ENCODE assay signal across 33 cellular contexts in the genomic region with DNA sequence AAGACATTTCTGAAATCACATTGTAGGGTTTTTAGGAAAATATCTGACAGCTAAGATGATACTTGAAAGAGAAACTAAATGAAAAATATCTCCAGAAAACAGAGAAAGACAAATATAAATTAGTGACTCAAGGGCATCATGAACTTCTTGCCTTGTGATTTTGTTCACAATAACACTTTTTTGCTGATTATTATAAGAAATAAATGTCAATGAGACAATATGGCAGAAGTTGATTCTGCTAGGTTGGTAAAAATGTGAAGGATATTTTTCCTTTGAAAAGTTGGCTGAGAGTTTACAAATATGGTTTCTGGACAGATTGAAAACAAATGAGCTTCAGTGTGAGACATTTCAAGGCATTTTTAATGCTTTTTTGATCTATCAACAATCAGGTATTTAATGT.
"Had no signal": no experiment of that assay in that cellular context is flagged by ENCODE, and none has a peak within 500 bp of the region (broad histone marks: within the 10 kb centered on the region; RNA-seq: fewer than 3 reads in every experiment).

No MANE protein-coding gene starts in this region.

- H3K9me3 ChIP-seq: MG63 had no signal

- H3K36me3 ChIP-seq: MG63 had no signal

- H3K27ac ChIP-seq: PC-9, RWPE1 had no signal

- H3K4me3 ChIP-seq: MG63, PC-9 had no signal

- H3K4me1 Mint-ChIP-seq: activated CD4-positive, alpha-beta T cell treated with anti-CD3 and anti-CD28 coated beads, Interleukin-2, amount 10 ng/mL, durations not matched to agents 24 days and 14 days; activated naive CD4-positive, alpha-beta T cell treated with anti-CD3 and anti-CD28 coated beads, Interleukin-2, amount 50 U/mL, for 24 hours; activated naive CD8-positive, alpha-beta T cell treated with anti-CD3 and anti-CD28 coated beads, Interleukin-2, amount 10 ng/mL, durations not matched to agents 7 days and 5 days; brain had no signal

- ATAC-seq: activated CD8-positive, alpha-beta T cell treated with anti-CD3 and anti-CD28 coated beads for 36 hours; Right ventricle myocardium inferior had no signal

- FAIRE-seq: astrocyte, bronchial epithelial cell had no signal

- H3K4me3 Mint-ChIP-seq: activated CD4-positive, alpha-beta T cell treated with anti-CD3 and anti-CD28 coated beads, Interleukin-2, amount 10 ng/mL, durations not matched to agents 24 days and 14 days; activated CD8-positive, alpha-beta T cell treated with anti-CD3 and anti-CD28 coated beads for 36 hours; activated naive CD4-positive, alpha-beta T cell treated with anti-CD3 and anti-CD28 coated beads, Interleukin-2, amount 50 U/mL, for 24 hours; activated naive CD8-positive, alpha-beta T cell treated with anti-CD3 and anti-CD28 coated beads, Interleukin-2, amount 10 ng/mL, durations not matched to agents 7 days and 5 days; activated T-cell treated with anti-CD3 and anti-CD28 coated beads, Interleukin-2, amount 50 U/mL, for 24 hours; brain had no signal

- H3K27me3 Mint-ChIP-seq: activated CD4-positive, alpha-beta T cell treated with anti-CD3 and anti-CD28 coated beads, Interleukin-2, amount 10 ng/mL, durations not matched to agents 24 days and 14 days; activated CD8-positive, alpha-beta T cell treated with anti-CD3 and anti-CD28 coated beads for 36 hours; activated naive CD4-positive, alpha-beta T cell treated with anti-CD3 and anti-CD28 coated beads, Interleukin-2, amount 50 U/mL, for 24 hours; activated naive CD8-positive, alpha-beta T cell treated with anti-CD3 and anti-CD28 coated beads, Interleukin-2, amount 10 ng/mL, durations not matched to agents 7 days and 5 days; activated T-cell treated with anti-CD3 and anti-CD28 coated beads, Interleukin-2, amount 50 U/mL, for 24 hours; brain had no signal

- DNase-seq: activated CD4-positive, alpha-beta T cell treated with anti-CD3 and anti-CD28 coated beads, Interleukin-2, amount 10 ng/mL, durations not matched to agents 24 days and 14 days; activated CD4-positive, alpha-beta T cell treated with anti-CD3 and anti-CD28 coated beads, Interleukin-2, amount 50 U/mL, for 4 hours; activated CD8-positive, alpha-beta T cell treated with anti-CD3 and anti-CD28 coated beads for 36 hours; activated gamma-delta T cell; activated naive CD4-positive, alpha-beta T cell treated with Interleukin-2 at 50 U/mL for 16 hours; activated naive CD8-positive, alpha-beta T cell treated with anti-CD3 and anti-CD28 coated beads, Interleukin-2, amount 10 ng/mL, durations not matched to agents 7 days and 5 days; activated T-cell treated with anti-CD3 and anti-CD28 coated beads, Interleukin-2, amount 50 U/mL, for 24 hours; caudate nucleus; cerebellar nuclear complex; Kasumi-1; MG63; NCI-H1048; NCI-H1105 treated with DMSO at 0.1 percent for 48 hours; NCI-H1436 treated with DMSO at 0.1 percent for 48 hours; NCI-H1694 treated with DMSO at 0.1 percent for 48 hours; NCI-H2029; NCI-H345; NCI-H510A; NCI-H526; NCI-H748 treated with DMSO at 0.1 percent for 48 hours; PC-9; SIG-M5; SW 1271; T-helper 1 cell; T-helper 2 cell; T-helper 9 cell had no signal

- H3K27me3 ChIP-seq: MG63 had no signal

- H2AFZ ChIP-seq: PC-9 had no signal

- H3K27ac Mint-ChIP-seq: activated CD4-positive, alpha-beta T cell treated with anti-CD3 and anti-CD28 coated beads, Interleukin-2, amount 10 ng/mL, durations not matched to agents 24 days and 14 days; activated CD8-positive, alpha-beta T cell treated with anti-CD3 and anti-CD28 coated beads for 36 hours; activated naive CD4-positive, alpha-beta T cell treated with anti-CD3 and anti-CD28 coated beads, Interleukin-2, amount 50 U/mL, for 24 hours; activated naive CD8-positive, alpha-beta T cell treated with anti-CD3 and anti-CD28 coated beads, Interleukin-2, amount 10 ng/mL, durations not matched to agents 7 days and 5 days; activated T-cell treated with anti-CD3 and anti-CD28 coated beads, Interleukin-2, amount 50 U/mL, for 24 hours; activated T-helper 2 cell treated with anti-CD3 and anti-CD28 coated beads, Interferon-gamma antibody, Interleukin-2, Interleukin-4, amounts not matched to agents 10 μg/mL and 5 μg/mL and 100 μg/mL, durations not matched to agents 14 hours and 24 hours and 36 hours had no signal

- H3K4me2 ChIP-seq: PC-9 had no signal

- H3K36me3 Mint-ChIP-seq: activated naive CD8-positive, alpha-beta T cell treated with anti-CD3 and anti-CD28 coated beads, Interleukin-2, amount 10 ng/mL, durations not matched to agents 7 days and 5 days; brain had no signal
